Comparison of ENCODE assay signal across 1 cellular context in genomic region chr14:71725802-71726638, GRCh38.
A peak's percentile ranks its signal among the peaks of the same experiment; 100 is the strongest.
TF ChIP-seq lines count a peak whose summit lies in the region.

No MANE protein-coding gene starts in this region.

TF ChIP-seq in SK-N-SH, 30 proteins besides CTCF, POLR2A, EP300 and RAD21 (continued from another document):
- no peak for TF ChIP-seq REST (IDR thresholded peaks at IDR 0.05; ENCODE audit: low read depth, low read length)
- peak; percentile 63; the same call in 1 of the 2 replicates for TF ChIP-seq FOSL2 (IDR thresholded peaks at IDR 0.05; ENCODE audit: borderline replicate concordance, low read depth)
- TF ChIP-seq TCF12 (IDR thresholded peaks at IDR 0.05) = peak; percentile 32
- TF ChIP-seq PBX3 (IDR thresholded peaks at IDR 0.05) = peak; percentile 41
